Comparison of ENCODE assay signal across 8 cellular contexts in the genomic region with DNA sequence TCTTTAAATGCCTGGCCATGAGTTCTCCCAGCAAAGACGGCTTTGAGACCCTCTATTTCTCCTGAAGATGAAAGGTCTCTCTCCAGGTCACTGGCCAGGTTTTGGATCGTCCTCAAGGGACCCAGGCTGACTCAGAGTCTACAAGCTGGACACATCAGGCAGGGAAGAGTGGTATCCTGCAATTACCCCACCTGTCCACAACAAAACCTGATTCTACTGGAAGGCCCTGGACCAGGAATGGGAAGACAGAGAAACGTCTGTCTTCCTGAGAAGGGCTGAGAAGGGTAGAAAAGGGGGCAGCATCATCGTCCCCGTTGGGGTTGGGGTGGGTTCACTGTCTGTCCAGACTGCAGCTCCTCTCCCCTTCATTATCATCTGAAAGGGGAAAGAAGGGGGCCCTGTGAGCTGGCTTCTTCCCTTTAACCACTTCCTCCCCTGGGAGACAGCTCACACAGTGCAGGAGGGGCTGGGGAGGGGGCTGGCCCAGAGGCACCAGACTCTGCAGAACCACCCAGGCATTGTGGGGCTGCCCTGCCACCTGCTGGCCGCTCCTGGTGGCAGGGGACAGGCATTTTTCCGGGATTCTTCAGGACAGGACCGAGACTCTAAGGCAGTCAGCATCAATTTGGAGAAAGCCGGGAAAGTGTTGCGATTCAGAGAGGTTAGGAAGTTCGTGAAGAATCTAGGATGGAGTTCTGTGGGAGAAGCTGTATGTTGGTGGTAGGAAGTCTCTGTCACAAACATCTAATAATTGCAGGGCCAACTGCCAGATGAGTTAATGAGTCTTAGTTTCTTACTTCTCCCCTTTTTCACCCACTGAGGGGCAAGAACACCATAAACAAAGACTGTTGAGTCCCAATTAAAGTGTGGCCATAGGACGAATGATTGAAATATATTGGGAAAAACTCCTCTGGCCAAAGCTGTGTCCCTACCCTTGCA. TPM values are rescaled to one million over a fixed set of nuclear protein-coding genes. Genes with fewer than 3 reads are reported as not detected.
DNase-seq lines count a peak whose midpoint lies in the region; ATAC-seq, FAIRE-seq and TF ChIP-seq lines count a peak whose summit lies in the region.

No MANE protein-coding gene starts in this region.

- H3K9me2 ChIP-seq in GM23248 (ENCODE audit: insufficient read depth) = no peaks in the 10 kb centered on the region

- H3K79me2 ChIP-seq in GM23248 (ENCODE audit: insufficient read depth) = no peaks in the 10 kb centered on the region
- H3K79me2 ChIP-seq in K562 (ENCODE audit: control insufficient read depth, insufficient read depth, low read length) = no peaks in the 10 kb centered on the region

- H3K36me3 ChIP-seq in GM23248 (ENCODE audit: low read depth) = no peaks in the 10 kb centered on the region
- no peaks in the 10 kb centered on the region for H3K36me3 ChIP-seq in K562 (ENCODE audit: control insufficient read depth, insufficient read depth, low read length)
- peaks cover 64% of the 10 kb centered on the region for H3K36me3 ChIP-seq in iPS-20b (ENCODE audit: insufficient read depth, low read depth, low read length)
- no peaks in the 10 kb centered on the region for H3K36me3 ChIP-seq in spleen

- H3K9ac ChIP-seq in GM23248 (no peak overlapping the region), K562 (ENCODE audit: insufficient read depth in 1 of 2, low read depth in 2 of 2, low read length in 2 of 2) (no peak overlapping the region), iPS-20b (ENCODE audit: low read depth, low read length) (no peak overlapping the region; the same call in 1 of the 2 replicates)

- no peak for TF ChIP-seq POLR2A in K562 (conservative IDR thresholded peaks at IDR 0.05)
- TF ChIP-seq POLR2A in spleen (IDR thresholded peaks at IDR 0.05) = no peak

- TF ChIP-seq EP300 in K562 (IDR thresholded peaks at IDR 0.05; ENCODE audit: low read length) = no peak

- in situ Hi-C loops in GM23248 (cut with MboI) = no loop called here
- in situ Hi-C loops in K562 (cut with MboI) = no loop called here

- H3K27me3 ChIP-seq in GM23248 (replicated peaks; ENCODE audit: insufficient read depth) (peaks cover 23% of the 10 kb centered on the region), K562 (ENCODE audit: control insufficient read depth in 2 of 2, insufficient read depth in 2 of 2, low read length in 2 of 2) (peaks cover 0 to 8% of the 10 kb centered on the region in 2 experiments; a peak in 2 of 5 replicates), iPS-20b (ENCODE audit: insufficient read depth, low read length) (no peaks in the 10 kb centered on the region), spleen (replicated peaks in 1 of 7) (no peaks in the 10 kb centered on the region)

- POLR2A ChIA-PET in K562 (lab: Yijun Ruan, JAX) = interaction anchor here (0.6 kb wide), 1 partner anchor 572 kb away, joined by 3 read pairs; no protein-coding TSS in a partner anchor

- H3F3A ChIP-seq in GM23248 (ENCODE audit: insufficient read depth) = 0 out of 2 replicates have a peak, but pooled peaks cover 4% of the 10 kb centered on the region

- H3K4me2 ChIP-seq in GM23248 (ENCODE audit: unreplicated experiment) (no peak overlapping the region), K562 (ENCODE audit: insufficient read depth, low read length) (no peak overlapping the region)

- BruUV-seq in K562 (replicated peaks; lab: Mats Ljungman, UMichigan) = no TSS peak

- ATAC-seq in K562 = peak; percentile 91
- ATAC-seq in GM21528 (IDR thresholded peaks at IDR 0.05; ENCODE audit: low FRiP score, unreplicated experiment) = no peak
- ATAC-seq in HG02884 (IDR thresholded peaks at IDR 0.05; ENCODE audit: unreplicated experiment) = no peak

- H3K9me3 ChIP-seq in GM23248 (ENCODE audit: low read depth) (no peaks in the 10 kb centered on the region), K562 (replicated peaks; ENCODE audit: control insufficient read depth, insufficient read depth, low read depth, low read length) (no peaks in the 10 kb centered on the region), iPS-20b (ENCODE audit: insufficient read depth, low read depth, low read length) (peaks cover 20% of the 10 kb centered on the region), spleen (peaks cover 0 to 14% (median 10%) of the 10 kb centered on the region in 8 donors)

- no peaks in the 10 kb centered on the region for H3K9me1 ChIP-seq in K562 (ENCODE audit: control insufficient read depth, insufficient read depth, low read length)

- CTCF ChIA-PET in K562 (lab: Yijun Ruan, JAX; ENCODE audit: low intra/inter-chr PET ratio) = interaction anchor here (0.6 to 0.7 kb wide), 4 partner anchors 282 to 797 kb away, joined by 3 to 5 read pairs (median 4); no protein-coding TSS in a partner anchor

- peak; percentile 67 to 82 for TF ChIP-seq RAD21 in K562 (CRISPR knock-in tag; conservative IDR thresholded peaks at IDR 0.05 in 1 of 2, IDR thresholded peaks at IDR 0.05 in 1 of 2)

- WGBS in GM23248 (ENCODE audit: low coverage in 1 of 2, low lambda C conversion rate in 2 of 2, missing lambda C conversion rate in 2 of 2), 2 experiments = 24 to 28% methylated on average over 12 of the region's 12 CpGs
- 0% methylated on average over 8 of the region's 12 CpGs for WGBS in K562 (ENCODE audit: insufficient coverage, low coverage, missing lambda C conversion rate)
- 27 to 34% (median 31%) methylated on average over 12 of the region's 12 CpGs for WGBS in spleen, 5 donors

- H3K4me1 ChIP-seq in GM23248 (ENCODE audit: insufficient read depth) = peaks cover 9% of the 10 kb centered on the region; the same call in 1 of the 2 replicates
- H3K4me1 ChIP-seq in K562 (replicated peaks in 1 of 2; ENCODE audit: control insufficient read depth in 2 of 2, insufficient read depth in 2 of 2, low read length in 2 of 2) = no peaks in the 10 kb centered on the region
- H3K4me1 ChIP-seq in iPS-20b (ENCODE audit: insufficient read depth, low read length) = peaks cover 6% of the 10 kb centered on the region; the same call in 1 of the 2 replicates
- peaks cover 0 to 7% (median 0%) of the 10 kb centered on the region in 6 donors for H3K4me1 ChIP-seq in spleen

- intact Hi-C loops in K562 (cut with micrococcal nuclease) (loop anchor here (5.0 kb wide), 1 partner anchor 473 kb away; no protein-coding TSS in a partner anchor), spleen (cut with DNase I; ENCODE audit: low total_unique reads) (loop anchor here (10.0 kb wide), 1 partner anchor 346 kb away; no protein-coding TSS in a partner anchor)

- no peak for FAIRE-seq in K562 (lab: Jason Lieb, UNC)

- H3K27ac ChIP-seq in GM23248 = no peak overlapping the region
- no peak overlapping the region for H3K27ac ChIP-seq in K562 (ENCODE audit: extremely low read depth, low read depth, low read length)
- H3K27ac ChIP-seq in iPS-20b (ENCODE audit: low read length) = no peak overlapping the region
- no peak overlapping the region for H3K27ac ChIP-seq in spleen

- H4K20me1 ChIP-seq in GM23248 (ENCODE audit: insufficient read depth) (no peaks in the 10 kb centered on the region), K562 (replicated peaks; ENCODE audit: control insufficient read depth, insufficient read depth, low read length) (no peaks in the 10 kb centered on the region; the same call in 1 of the 2 replicates)

- DNase-seq in AG09319 (ENCODE audit: extremely low read depth, low read depth) (peak; percentile 10), GM23248 (peak; percentile 71), RKO (ENCODE audit: low spot score) (peak; percentile 26), K562 (ENCODE audit: extremely low read depth in 1 of 4, low spot score in 3 of 4) (peak; percentile 37 to 56 (median 51)), spleen (no peak)

- H3K4me3 ChIP-seq in GM23248 = no peak overlapping the region
- H3K4me3 ChIP-seq in K562 = no peak overlapping the region
- H3K4me3 ChIP-seq in iPS-20b (ENCODE audit: low read length) = peak overlapping the region; percentile 38; the same call in 1 of the 2 replicates
- no peak overlapping the region for H3K4me3 ChIP-seq in spleen

- H2AFZ ChIP-seq in GM23248 = no peak overlapping the region
- H2AFZ ChIP-seq in K562 (ENCODE audit: low read depth, low read length) = no peak overlapping the region

- TF ChIP-seq CTCF in AG09319 (IDR thresholded peaks at IDR 0.05; ENCODE audit: low read depth, low read length) (peak; percentile 90), K562 (IDR thresholded peaks at IDR 0.05 in 2 of 3, conservative IDR thresholded peaks at IDR 0.05 in 1 of 3; ENCODE audit: insufficient read depth in 2 of 3, low read depth in 1 of 3, low read length in 3 of 3) (peak; percentile 71 to 78 (median 75)), spleen (IDR thresholded peaks at IDR 0.05 in 8 of 11, conservative IDR thresholded peaks at IDR 0.05 in 3 of 11) (peak in 10 of 11 experiments; percentile 59 to 88 (median 76))

TF ChIP-seq in K562, 482 proteins besides CTCF, POLR2A, EP300 and RAD21 (continues in another document):
- TF ChIP-seq SMC3 (conservative IDR thresholded peaks at IDR 0.05; ENCODE audit: insufficient read depth, low read depth, low read length) = peak; percentile 84

RNA-seq across cellular contexts. Expression of a gene that starts 57.6 kb away (rescaled TPM):
- total RNA-seq in GM23248 (2014; rRNA removed; shearing (Covaris generic)) = not detected in 2 replicates
- 0.39 and 0.75 TPM in 2 replicates for polyA plus RNA-seq in GM23248 (2016; fragmentation: Nextera tagmentation; extraction: Ambion mirVana)
- not detected in 2 replicates for total RNA-seq in K562 (2011; cell fraction: chromatin; rRNA removed; ENCODE audit: low replicate concordance)
- total RNA-seq in K562 (2011; cell fraction: nucleolus; rRNA removed) = not detected in 2 replicates
- total RNA-seq in K562 (2011; cell fraction: nucleoplasm; rRNA removed) = not detected in 2 replicates
- not detected in 2 replicates for total RNA-seq in K562 (2014; rRNA removed)
- total RNA-seq in K562 (2014; rRNA removed; fragmentation: Illumina TruSeq; extraction: Trizol) = not detected in 2 replicates
- total RNA-seq in K562 (2015; rRNA removed; fragmentation: Illumina TruSeq; extraction: Trizol) = not detected in 2 replicates
- 0.35 TPM in 1 of 2 replicates, not detected in the other for total RNA-seq in K562 (2021)
- polyA plus RNA-seq in K562 (2011; rRNA removed) = not detected in 2 replicates
- polyA plus RNA-seq in K562 (2011; cell fraction: cytosol; rRNA removed) = not detected in 2 replicates
- polyA plus RNA-seq in K562 (2011; cell fraction: nucleus; rRNA removed) = 0.40 TPM in 1 of 2 replicates, not detected in the other
- polyA plus RNA-seq in K562 (2012) = 0.08 and 0.30 TPM in 2 replicates
- polyA plus RNA-seq in K562 (2014; fragmentation: Illumina TruSeq; extraction: Trizol) = 0.09 and 0.17 TPM in 2 replicates
- under 1 TPM in 1 of 2 experiments, not detected in 1; 0.10 TPM for polyA plus RNA-seq in K562 (2014; fragmentation: Nextera tagmentation; extraction: Ambion mirVana)
- polyA plus RNA-seq in K562 (2014; rRNA removed) = 0.04 TPM in 1 of 2 replicates, not detected in the other
- polyA minus RNA-seq in K562 (2011; rRNA and poly(A)+ RNA removed) = not detected in 2 replicates
- polyA minus RNA-seq in K562 (2011; cell fraction: cytosol; rRNA and poly(A)+ RNA removed) = not detected in 2 replicates
- polyA minus RNA-seq in K562 (2011; cell fraction: nucleus; rRNA and poly(A)+ RNA removed) = not detected in 2 replicates
- 1 to 10 TPM; 1.0 to 8.4 (median 2.9) TPM for total RNA-seq in spleen
- 1 to 10 TPM in 1 of 3 donors, under 1 TPM in 2; 0.65 to 3.6 (median 0.96) TPM for polyA plus RNA-seq in spleen
